Comparison of ENCODE assay signal across 22 cellular contexts in the genomic region with DNA sequence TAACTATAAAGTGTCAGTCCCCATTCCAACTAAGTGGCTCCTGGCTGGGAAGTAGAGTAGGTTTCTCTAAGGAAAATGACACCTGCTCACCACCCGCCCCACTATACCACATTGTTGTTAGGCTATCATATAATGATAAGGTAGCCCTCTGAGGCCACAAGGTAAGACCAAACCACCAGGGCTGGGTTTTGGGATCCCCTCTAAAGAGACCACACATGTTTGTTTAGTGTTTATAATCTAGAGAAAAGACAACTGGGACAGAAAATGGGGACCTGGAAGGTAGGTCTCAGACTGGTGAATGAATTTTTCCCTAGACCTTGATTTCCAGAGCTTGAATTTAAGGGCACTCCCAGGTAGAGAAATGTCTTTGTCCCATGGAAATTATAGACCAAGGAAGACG.
"Had no signal": no experiment of that assay in that cellular context is flagged by ENCODE, and none has a peak within 500 bp of the region (broad histone marks: within the 10 kb centered on the region; RNA-seq: fewer than 3 reads in every experiment).

No MANE protein-coding gene starts in this region.

- H3K9me3 Mint-ChIP-seq: activated B cell treated with CpG ODN at 0.5 μM for 24 hours; activated naive CD8-positive, alpha-beta T cell treated with anti-CD3 and anti-CD28 coated beads, Interleukin-2, amount 10 ng/mL, durations not matched to agents 7 days and 5 days; activated T-helper 2 cell treated with anti-CD3 and anti-CD28 coated beads, Interferon-gamma antibody, Interleukin-2, Interleukin-4, amounts not matched to agents 10 μg/mL and 5 μg/mL and 100 μg/mL, durations not matched to agents 14 hours and 24 hours and 36 hours; endodermal cell had no signal

- H3K27ac Mint-ChIP-seq: activated B cell treated with CpG ODN at 0.5 μM for 24 hours; activated CD4-positive, alpha-beta T cell treated with anti-CD3 and anti-CD28 coated beads for 36 hours; activated naive CD8-positive, alpha-beta T cell treated with anti-CD3 and anti-CD28 coated beads, Interleukin-2, amount 10 ng/mL, durations not matched to agents 7 days and 5 days; activated T-helper 2 cell treated with anti-CD3 and anti-CD28 coated beads, Interferon-gamma antibody, Interleukin-2, Interleukin-4, amounts not matched to agents 10 μg/mL and 5 μg/mL and 100 μg/mL, durations not matched to agents 14 hours and 24 hours and 36 hours; endodermal cell had no signal

- H3K27me3 ChIP-seq: breast epithelium, esophagus squamous epithelium, gastrocnemius medialis, upper lobe of left lung had no signal

- H3K27ac ChIP-seq: breast epithelium, coronary artery, esophagus squamous epithelium, gastrocnemius medialis, thoracic aorta, upper lobe of left lung had no signal

- H3K4me3 Mint-ChIP-seq: activated B cell treated with CpG ODN at 0.5 μM for 24 hours; activated CD4-positive, alpha-beta T cell treated with anti-CD3 and anti-CD28 coated beads for 36 hours; activated naive CD8-positive, alpha-beta T cell treated with anti-CD3 and anti-CD28 coated beads, Interleukin-2, amount 10 ng/mL, durations not matched to agents 7 days and 5 days; endodermal cell had no signal

- H3K4me1 ChIP-seq: breast epithelium, upper lobe of left lung had no signal

- H3K4me3 ChIP-seq: breast epithelium, coronary artery, esophagus squamous epithelium, gastrocnemius medialis, thoracic aorta, upper lobe of left lung had no signal

- H3K27me3 Mint-ChIP-seq: activated B cell treated with CpG ODN at 0.5 μM for 24 hours; activated CD4-positive, alpha-beta T cell treated with anti-CD3 and anti-CD28 coated beads for 36 hours; activated naive CD8-positive, alpha-beta T cell treated with anti-CD3 and anti-CD28 coated beads, Interleukin-2, amount 10 ng/mL, durations not matched to agents 7 days and 5 days had no signal

- DNase-seq: activated B cell treated with CpG ODN at 0.5 μM for 24 hours; activated CD4-positive, alpha-beta T cell treated with anti-CD3 and anti-CD28 coated beads for 36 hours; activated CD4-positive, alpha-beta T cell treated with anti-CD3 and anti-CD28 coated beads, Interleukin-2, amount 50 U/mL, for 4 hours; activated naive CD4-positive, alpha-beta T cell; activated naive CD8-positive, alpha-beta T cell treated with anti-CD3 and anti-CD28 coated beads, Interleukin-2, amount 10 ng/mL, durations not matched to agents 7 days and 5 days; amniotic stem cell; endodermal cell; esophagus squamous epithelium; gastrocnemius medialis; hypothalamus; islet precursor cell; left colon; mesenchymal stem cell; stimulated activated CD4-positive, alpha-beta T cell treated with anti-CD3 and anti-CD28 coated beads, Interleukin-2, amount 100 ng/mL, for 48 hours; stimulated activated CD8-positive, alpha-beta memory T cell treated with anti-CD3 and anti-CD28 coated beads, Interleukin-4, amount 100 ng/mL, for 48 hours; stimulated activated naive CD4-positive, alpha-beta T cell treated with Interleukin-2 at 50 U/mL for 16 hours; T1000; upper lobe of left lung had no signal

- ATAC-seq: activated CD4-positive, alpha-beta T cell treated with anti-CD3 and anti-CD28 coated beads for 36 hours; gastrocnemius medialis; left colon had no signal

- H3K9me3 ChIP-seq: breast epithelium, esophagus squamous epithelium, gastrocnemius medialis, thoracic aorta, upper lobe of left lung had no signal
